In genomic region chr3:37833790-37834189, GRCh38 we compare ENCODE assay signal across 9 cellular contexts. TPM values are rescaled to one million over a fixed set of nuclear protein-coding genes. Genes with fewer than 3 reads are reported as not detected.
A peak's percentile ranks its signal among the peaks of the same experiment; 100 is the strongest.
DNase-seq lines count a peak whose midpoint lies in the region; ATAC-seq and TF ChIP-seq lines count a peak whose summit lies in the region.
"Had no signal": no experiment of that assay in that cellular context is flagged by ENCODE, and none has a peak within 500 bp of the region (broad histone marks: within the 10 kb centered on the region; RNA-seq: fewer than 3 reads in every experiment).

No MANE protein-coding gene starts in this region.

- no peaks in the 10 kb centered on the region for H3K4me1 ChIP-seq in right atrium auricular region
- H3K4me1 ChIP-seq in upper lobe of right lung: no peaks in the 10 kb centered on the region

- TF ChIP-seq CTCF in right atrium auricular region (IDR thresholded peaks at IDR 0.05): peak in 1 of 2 donors; percentile 30
- peak; percentile 6 for TF ChIP-seq CTCF in fibroblast of pulmonary artery (IDR thresholded peaks at IDR 0.05; ENCODE audit: low read length, missing control alignments)
- TF ChIP-seq CTCF in upper lobe of right lung (IDR thresholded peaks at IDR 0.05): peak; percentile 22

- intact Hi-C loops in Right ventricle myocardium superior (cut with DNase I) (no loop called here), upper lobe of right lung (cut with DNase I) (no loop called here)

- H3K27me3 ChIP-seq in right atrium auricular region (no peaks in the 10 kb centered on the region), upper lobe of right lung (no peaks in the 10 kb centered on the region)

- ATAC-seq in Right ventricle myocardium superior (ENCODE audit: poor library complexity) (peak; percentile 86), upper lobe of right lung (peak; percentile 57), GM21447 (IDR thresholded peaks at IDR 0.05; ENCODE audit: unreplicated experiment) (no peak)
- ATAC-seq: activated T-cell treated with anti-CD3 and anti-CD28 coated beads, Interleukin-2, amount 50 U/mL, for 72 hours had no signal

- H3K27ac ChIP-seq in right atrium auricular region: no peak overlapping the region
- no peak overlapping the region for H3K27ac ChIP-seq in upper lobe of right lung

- H3K9me3 ChIP-seq in right atrium auricular region (no peaks in the 10 kb centered on the region), upper lobe of right lung (no peaks in the 10 kb centered on the region)

- DNase-seq in Right ventricle myocardium superior (no peak), right atrium auricular region (ENCODE audit: low spot score) (no peak), RPMI7951 (ENCODE audit: low read depth) (peak; percentile 5), fibroblast of pulmonary artery (ENCODE audit: low read depth) (no peak), upper lobe of right lung (no peak), NCI-H2171 (lab: John Stamatoyannopoulos, UW) (no peak), hypothalamus (lab: John Stamatoyannopoulos, UW) (no peak)
- DNase-seq: activated T-cell treated with anti-CD3 and anti-CD28 coated beads, Interleukin-2, amount 50 U/mL, for 72 hours had no signal

- H3K36me3 ChIP-seq in right atrium auricular region (no peaks in the 10 kb centered on the region), upper lobe of right lung (no peaks in the 10 kb centered on the region)

- H3K4me3 ChIP-seq in right atrium auricular region: no peak overlapping the region
- no peak overlapping the region for H3K4me3 ChIP-seq in fibroblast of pulmonary artery (replicated peaks; ENCODE audit: low read depth, low read length)
- H3K4me3 ChIP-seq in upper lobe of right lung: no peak overlapping the region

RNA-seq across cellular contexts. Expression of gene CTDSPL, which starts 27.9 kb away (rescaled TPM):
- total RNA-seq in Right ventricle myocardium superior (46.0 TPM), right atrium auricular region (10 to 100 TPM; 35.1 to 58.4 TPM), upper lobe of right lung (78.6 TPM)
- 17.3 and 26.3 TPM in 2 replicates for total RNA-seq in RPMI7951 (2014; rRNA removed; shearing (Covaris generic))
